Comparison of ENCODE assay signal across 29 cellular contexts in genomic region chr13:23626730-23627129, GRCh38. TPM values are rescaled to one million over a fixed set of nuclear protein-coding genes. Genes with fewer than 3 reads are reported as not detected.
DNase-seq lines count a peak whose midpoint lies in the region; ATAC-seq and TF ChIP-seq lines count a peak whose summit lies in the region.
"Had no signal": no experiment of that assay in that cellular context is flagged by ENCODE, and none has a peak within 500 bp of the region (broad histone marks: within the 10 kb centered on the region; RNA-seq: fewer than 3 reads in every experiment).

No MANE protein-coding gene starts in this region.

- peak overlapping the region; percentile 44 for H2AFZ ChIP-seq in neuronal stem cell (ENCODE audit: low read length)

- no peak overlapping the region for H4K8ac ChIP-seq in neuronal stem cell (ENCODE audit: low read depth, low read length)

- no peak overlapping the region for H2AK5ac ChIP-seq in neuronal stem cell (ENCODE audit: low read depth, low read length)

- no peak for TF ChIP-seq CTCF in C4-2B (conservative IDR thresholded peaks at IDR 0.05)

- DNase-seq in left ventricle myocardium superior: no peak
- no peak for DNase-seq in neuronal stem cell (ENCODE audit: low spot score)
- DNase-seq in aorta: no peak
- no peak for DNase-seq in H4 (ENCODE audit: low spot score)
- DNase-seq: activated CD4-positive, alpha-beta T cell treated with anti-CD3 and anti-CD28 coated beads for 36 hours; activated CD8-positive, alpha-beta memory T cell treated with anti-CD3 and anti-CD28 coated beads for 24 hours; activated gamma-delta T cell treated with Interleukin-2 at 50 U/mL for 16 hours; activated naive CD8-positive, alpha-beta T cell treated with anti-CD3 and anti-CD28 coated beads, Interleukin-2, amount 50 U/mL, for 24 hours; activated T-cell treated with anti-CD3 and anti-CD28 coated beads, Interleukin-2, amount 50 U/mL, for 1 hour; BE2C; kidney glomerular epithelial cell; mammary epithelial cell; NCI-H1436; NCI-H2081 treated with DMSO at 0.1 percent for 48 hours; NCI-H510A; NK-92 treated with Interleukin-12 subunit alpha and Interleukin-12 subunit beta, amount 100 ng/mL, for 24 hours; nucleus accumbens; stimulated activated CD4-positive, alpha-beta T cell treated with anti-CD3 and anti-CD28 coated beads, Interleukin-1b, Interleukin-23, amount 100 ng/mL, for 48 hours; stimulated activated CD8-positive, alpha-beta memory T cell treated with anti-CD3 and anti-CD28 coated beads, Interleukin-4, amount 100 ng/mL, for 48 hours; stimulated activated naive CD8-positive, alpha-beta T cell treated with anti-CD3 and anti-CD28 coated beads, Interleukin-15, amount 100 ng/mL, for 72 hours; upper lobe of left lung had no signal

- H2BK5ac ChIP-seq in neuronal stem cell (ENCODE audit: low read length): no peak overlapping the region

- H2BK15ac ChIP-seq in neuronal stem cell (ENCODE audit: low read length): no peak overlapping the region

- H3K4me3 ChIP-seq in neuronal stem cell (ENCODE audit: low read length in 2 of 2) (no peak overlapping the region), aorta (ENCODE audit: low read length in 2 of 2) (no peak overlapping the region)
- H3K4me3 ChIP-seq: A549, skin epidermis, upper lobe of left lung had no signal

- H3K4me2 ChIP-seq in neuronal stem cell (ENCODE audit: insufficient read depth, low read length, poor library complexity, severe bottlenecking): no peak overlapping the region
- H3K4me2 ChIP-seq: A549, KMS-11 had no signal

- no peak overlapping the region for H3K14ac ChIP-seq in neuronal stem cell (ENCODE audit: low read length)

- H3K18ac ChIP-seq in neuronal stem cell (ENCODE audit: low read length): no peak overlapping the region

- no peak overlapping the region for H2BK120ac ChIP-seq in neuronal stem cell (ENCODE audit: low read depth, low read length)

- H2BK12ac ChIP-seq in neuronal stem cell (ENCODE audit: low read length): no peak overlapping the region

- H3K4ac ChIP-seq in neuronal stem cell (ENCODE audit: low read length): no peak overlapping the region

- H3K36me3 ChIP-seq in neuronal stem cell (replicated peaks in 1 of 2; ENCODE audit: control insufficient read depth in 2 of 2, insufficient read depth in 2 of 2, low read length in 2 of 2) (no peaks in the 10 kb centered on the region), aorta (ENCODE audit: control insufficient read depth in 1 of 2, insufficient read depth in 2 of 2, low read length in 1 of 2) (no peaks in the 10 kb centered on the region)
- H3K36me3 ChIP-seq: BE2C, upper lobe of left lung had no signal

- WGBS in neuronal stem cell (ENCODE audit: extremely low coverage in 2 of 2, insufficient read length in 2 of 2, insufficient replicate concordance in 1 of 2), 2 donors: no CpG with 5 or more reads among the region's 9 CpGs
- 82 to 85% methylated on average over 9 of the region's 9 CpGs for WGBS in aorta, 2 donors

- H3K23ac ChIP-seq in neuronal stem cell (ENCODE audit: low read depth, low read length, poor library complexity): no peak overlapping the region

- peak; percentile 81 for ATAC-seq in left ventricle myocardium superior
- ATAC-seq in aorta (ENCODE audit: low FRiP score): no peak
- ATAC-seq in GM21529 (IDR thresholded peaks at IDR 0.05; ENCODE audit: unreplicated experiment): no peak
- no peak for ATAC-seq in GM21423 (IDR thresholded peaks at IDR 0.05; ENCODE audit: unreplicated experiment)
- ATAC-seq: A549; activated CD4-positive, alpha-beta T cell treated with anti-CD3 and anti-CD28 coated beads for 36 hours; activated naive CD8-positive, alpha-beta T cell treated with anti-CD3 and anti-CD28 coated beads, Interleukin-2, amount 50 U/mL, for 24 hours; PC-3; stimulated activated naive CD8-positive, alpha-beta T cell treated with anti-CD3 and anti-CD28 coated beads, Interleukin-15, amount 100 ng/mL, for 72 hours had no signal

- 0 out of 2 replicates have a peak overlapping the region, but pooled peaks have one; percentile 0 for H3K27ac ChIP-seq in C4-2B
- peak overlapping the region; percentile 3 for H3K27ac ChIP-seq in cingulate gyrus (ENCODE audit: low read depth, low read length)
- no peak overlapping the region for H3K27ac ChIP-seq in neuronal stem cell (replicated peaks; ENCODE audit: low read length)
- H3K27ac ChIP-seq in aorta (ENCODE audit: low read depth in 1 of 2, low read length in 2 of 2): no peak overlapping the region
- H3K27ac ChIP-seq: A549, KMS-11, skin epidermis, upper lobe of left lung had no signal

- H4K91ac ChIP-seq in neuronal stem cell (ENCODE audit: low read depth, low read length, poor library complexity): no peak overlapping the region

- H3K4me1 ChIP-seq in neuronal stem cell (ENCODE audit: control insufficient read depth in 2 of 2, insufficient read depth in 1 of 2, low read depth in 1 of 2, low read length in 2 of 2) (peaks cover 6 to 11% of the 10 kb centered on the region in 2 donors), aorta (ENCODE audit: control insufficient read depth in 1 of 2, insufficient read depth in 2 of 2, low read length in 2 of 2) (no peaks in the 10 kb centered on the region)
- H3K4me1 ChIP-seq: A549, BE2C had no signal

- H3K27me3 ChIP-seq in neuronal stem cell (ENCODE audit: control insufficient read depth in 3 of 3, insufficient read depth in 3 of 3, low read depth in 1 of 3, low read length in 3 of 3) (no peaks in the 10 kb centered on the region), aorta (ENCODE audit: control insufficient read depth in 1 of 2, insufficient read depth in 2 of 2, low read length in 1 of 2) (peaks cover 0 to 1% of the 10 kb centered on the region in 2 donors)
- H3K27me3 ChIP-seq: BE2C, upper lobe of left lung had no signal

- intact Hi-C loops in left ventricle myocardium superior (cut with micrococcal nuclease): no loop called here
- intact Hi-C loops in aorta (cut with DNase I): no loop called here

- peaks cover 0 to 4% of the 10 kb centered on the region in 2 donors for H3K9me3 ChIP-seq in neuronal stem cell (replicated peaks in 1 of 2; ENCODE audit: control insufficient read depth in 2 of 2, insufficient read depth in 1 of 2, low read depth in 1 of 2, low read length in 2 of 2)
- no peaks in the 10 kb centered on the region for H3K9me3 ChIP-seq in aorta (ENCODE audit: control insufficient read depth, low read length)
- H3K9me3 ChIP-seq: A549, BE2C, upper lobe of left lung had no signal

- H3K9ac ChIP-seq in neuronal stem cell (ENCODE audit: low read depth, low read length, poor library complexity): no peak overlapping the region
- H3K9ac ChIP-seq: KMS-11 had no signal

- H3K79me1 ChIP-seq in neuronal stem cell (ENCODE audit: low read depth, low read length): no peaks in the 10 kb centered on the region

RNA-seq across cellular contexts. Expression of gene TNFRSF19, which starts 56.5 kb away (rescaled TPM):
- 41.6 TPM for total RNA-seq in left ventricle myocardium superior
- polyA plus RNA-seq in neuronal stem cell (2013, experiment 1 of 2): 0.92 TPM
- polyA plus RNA-seq in neuronal stem cell (2013, experiment 2 of 2): 0.84 TPM
- total RNA-seq in aorta: 1 to 10 TPM; 1.6 to 4.3 TPM
- polyA plus RNA-seq in aorta: 1 to 10 TPM in 1 of 2 donors, under 1 TPM in 1; 0.38 to 2.1 TPM
- 0.12 and 0.33 TPM in 2 replicates for total RNA-seq in H4 (2014; rRNA removed; shearing (Covaris generic))
- total RNA-seq: activated CD4-positive, alpha-beta T cell treated with anti-CD3 and anti-CD28 coated beads for 36 hours had no signal

Comparison
In these comparisons a context has a peak if more than half of its experiments do, and no peak if none do; other contexts are left out.
1. H3K27ac ChIP-seq: peak in C4-2B (single experiment) and cingulate gyrus (single experiment); none in neuronal stem cell (single experiment) and aorta (0 of 2).